ENCODE assay signal across 17 cellular contexts in genomic region chr17:43034623-43035293, GRCh38. TPM values are rescaled to one million over a fixed set of nuclear protein-coding genes. Genes with fewer than 3 reads are reported as not detected.
DNase-seq lines count a peak whose midpoint lies in the region; FAIRE-seq and TF ChIP-seq lines count a peak whose summit lies in the region.
"Had no signal": no experiment of that assay in that cellular context is flagged by ENCODE, and none has a peak within 500 bp of the region (broad histone marks: within the 10 kb centered on the region; RNA-seq: fewer than 3 reads in every experiment).

No MANE protein-coding gene starts in this region.

- H3K27me3 Mint-ChIP-seq in astrocyte (ENCODE audit: low read depth, unreplicated experiment): peaks cover 2% of the 10 kb centered on the region
- H3K27me3 Mint-ChIP-seq in neural crest cell (ENCODE audit: low read depth): no peaks in the 10 kb centered on the region
- H3K27me3 Mint-ChIP-seq: stimulated activated naive CD8-positive, alpha-beta T cell treated with anti-CD3 and anti-CD28 coated beads, Interleukin-15, amount 100 ng/mL, for 72 hours had no signal

- no peak for DNase-seq in astrocyte (ENCODE audit: low read depth)
- DNase-seq in neural crest cell (ENCODE audit: low read depth, low spot score): no peak
- DNase-seq in hypothalamus (lab: John Stamatoyannopoulos, UW): no peak
- no peak for DNase-seq in GM10248 (ENCODE audit: extremely low spot score)
- no peak for DNase-seq in HCEC 1CT
- DNase-seq: activated CD4-positive, alpha-beta T cell treated with anti-CD3 and anti-CD28 coated beads for 1 hour; activated CD8-positive, alpha-beta memory T cell treated with anti-CD3 and anti-CD28 coated beads, Interleukin-2, amount 50 U/mL, for 4 hours; activated naive CD4-positive, alpha-beta T cell treated with anti-CD3 and anti-CD28 coated beads for 36 hours; Calu3; GF-D8; MM.1S; NCI-H446; stimulated activated naive CD8-positive, alpha-beta T cell treated with anti-CD3 and anti-CD28 coated beads, Interleukin-15, amount 100 ng/mL, for 72 hours had no signal

- H3K79me2 ChIP-seq in astrocyte (ENCODE audit: insufficient read depth, low read length): no peaks in the 10 kb centered on the region

- H3K4me1 ChIP-seq in ES-I3 (ENCODE audit: insufficient read depth, low read length) (peaks cover 39% of the 10 kb centered on the region), astrocyte (ENCODE audit: insufficient read depth, low read length) (no peaks in the 10 kb centered on the region)
- H3K4me1 ChIP-seq: vagina had no signal

- H4K20me1 ChIP-seq in astrocyte (ENCODE audit: insufficient read depth, low read length): no peaks in the 10 kb centered on the region

- H3K4me3 Mint-ChIP-seq in astrocyte (ENCODE audit: unreplicated experiment): no peak overlapping the region
- peak overlapping the region; percentile 84 for H3K4me3 Mint-ChIP-seq in neural crest cell
- H3K4me3 Mint-ChIP-seq: activated naive CD4-positive, alpha-beta T cell treated with anti-CD3 and anti-CD28 coated beads for 36 hours; stimulated activated naive CD8-positive, alpha-beta T cell treated with anti-CD3 and anti-CD28 coated beads, Interleukin-15, amount 100 ng/mL, for 72 hours; T-helper 1 cell treated with Interleukin-12 subunit alpha and Interleukin-12 subunit beta and Interleukin-4 antibody, amounts not matched to agents 30 μg/mL and 1 μg/mL, for 36 hours had no signal

- H3K9ac ChIP-seq in ES-I3 (ENCODE audit: low read depth, low read length) (peak overlapping the region; percentile 26; the same call in 1 of the 2 replicates), astrocyte (ENCODE audit: low read length) (no peak overlapping the region)

- POLR2A ChIA-PET in GM10248 (lab: Yijun Ruan, JAX): no interaction called here

- H3K4me2 ChIP-seq in astrocyte (ENCODE audit: low read length): peak overlapping the region; percentile 20

- H3K27ac Mint-ChIP-seq in astrocyte (ENCODE audit: unreplicated experiment): no peak overlapping the region
- peak overlapping the region; percentile 83 for H3K27ac Mint-ChIP-seq in neural crest cell (ENCODE audit: unreplicated experiment)
- H3K27ac Mint-ChIP-seq: activated naive CD4-positive, alpha-beta T cell treated with anti-CD3 and anti-CD28 coated beads for 36 hours; T-helper 1 cell treated with Interleukin-12 subunit alpha and Interleukin-12 subunit beta and Interleukin-4 antibody, amounts not matched to agents 30 μg/mL and 1 μg/mL, for 36 hours had no signal

- no peak for FAIRE-seq in astrocyte (lab: Jason Lieb, UNC)

- H3K27me3 ChIP-seq in astrocyte (ENCODE audit: insufficient read depth, low read length): no peaks in the 10 kb centered on the region
- H3K27me3 ChIP-seq: dorsolateral prefrontal cortex, vagina had no signal

- H3K4me3 ChIP-seq in astrocyte (ENCODE audit: insufficient read depth, low read depth, low read length): no peak overlapping the region
- H3K4me3 ChIP-seq: dorsolateral prefrontal cortex, vagina had no signal

- H3K36me3 ChIP-seq in ES-I3 (ENCODE audit: insufficient read depth, low read length) (no peaks in the 10 kb centered on the region), astrocyte (ENCODE audit: insufficient read depth, low read length) (no peaks in the 10 kb centered on the region)
- H3K36me3 ChIP-seq: vagina had no signal

- H3K9me3 Mint-ChIP-seq in astrocyte (ENCODE audit: unreplicated experiment) (no peaks in the 10 kb centered on the region), neural crest cell (no peaks in the 10 kb centered on the region)
- H3K9me3 Mint-ChIP-seq: activated naive CD4-positive, alpha-beta T cell treated with anti-CD3 and anti-CD28 coated beads for 36 hours; stimulated activated naive CD8-positive, alpha-beta T cell treated with anti-CD3 and anti-CD28 coated beads, Interleukin-15, amount 100 ng/mL, for 72 hours; T-helper 1 cell treated with Interleukin-12 subunit alpha and Interleukin-12 subunit beta and Interleukin-4 antibody, amounts not matched to agents 30 μg/mL and 1 μg/mL, for 36 hours had no signal

- CTCF ChIA-PET in GM10248 (lab: Yijun Ruan, JAX): interaction anchor here (1.0 to 3.0 kb wide), 2 partner anchors 10 to 24 kb away, joined by 3 to 11 read pairs; no protein-coding TSS in a partner anchor

- no peaks in the 10 kb centered on the region for H3K36me3 Mint-ChIP-seq in astrocyte (ENCODE audit: low read depth, unreplicated experiment)
- no peaks in the 10 kb centered on the region for H3K36me3 Mint-ChIP-seq in neural crest cell (ENCODE audit: low read depth)

- no peak overlapping the region for H3K27ac ChIP-seq in astrocyte (ENCODE audit: low read depth, low read length)
- H3K27ac ChIP-seq: vagina had no signal

- H2AFZ ChIP-seq in astrocyte (ENCODE audit: low read depth, low read length): no peak overlapping the region

- TF ChIP-seq CTCF in astrocyte (IDR thresholded peaks at IDR 0.05; ENCODE audit: insufficient read depth, low read depth, low read length) (no peak), neural crest cell (conservative IDR thresholded peaks at IDR 0.05) (no peak), GM10248 (IDR thresholded peaks at IDR 0.05; ENCODE audit: control extremely low read depth, extremely low read depth, low read depth, missing control alignments) (no peak)

- H3K4me1 Mint-ChIP-seq in astrocyte (ENCODE audit: low read depth, unreplicated experiment): peaks cover 18% of the 10 kb centered on the region
- peaks cover 61% of the 10 kb centered on the region for H3K4me1 Mint-ChIP-seq in neural crest cell
- H3K4me1 Mint-ChIP-seq: stimulated activated naive CD8-positive, alpha-beta T cell treated with anti-CD3 and anti-CD28 coated beads, Interleukin-15, amount 100 ng/mL, for 72 hours had no signal

- no peaks in the 10 kb centered on the region for H3K9me3 ChIP-seq in ES-I3 (ENCODE audit: control insufficient read depth, insufficient read depth, low read length)
- H3K9me3 ChIP-seq in astrocyte (ENCODE audit: insufficient read depth, low read depth, low read length): no peaks in the 10 kb centered on the region
- H3K9me3 ChIP-seq: vagina had no signal

RNA-seq across cellular contexts. Expression of gene RND2, which starts 9.7 kb away (rescaled TPM):
- 1.3 and 2.3 TPM in 2 replicates for total RNA-seq in astrocyte
- 15.3 and 17.8 TPM in 2 replicates for total RNA-seq in neural crest cell
- total RNA-seq: activated naive CD4-positive, alpha-beta T cell treated with anti-CD3 and anti-CD28 coated beads for 36 hours had no signal

RNA-seq across cellular contexts. Expression of gene VAT1, which starts 12.6 kb away (rescaled TPM):
- 348 and 413 TPM in 2 replicates for total RNA-seq in astrocyte
- total RNA-seq in neural crest cell: 112 and 115 TPM in 2 replicates

RNA-seq across cellular contexts. Expression of gene IFI35, which starts 28.2 kb away (rescaled TPM):
- 60.5 and 72.8 TPM in 2 replicates for total RNA-seq in astrocyte
- total RNA-seq in neural crest cell: 0.91 and 1.3 TPM in 2 replicates

RNA-seq across cellular contexts. Expression of gene RPL27, which starts 36.5 kb away (rescaled TPM):
- total RNA-seq in astrocyte (993 and 1,032 TPM in 2 replicates), neural crest cell (1,045 and 1,183 TPM in 2 replicates)

RNA-seq across cellular contexts. Expression of gene RUNDC1, which starts 54.4 kb away (rescaled TPM):
- total RNA-seq in astrocyte (13.2 and 13.8 TPM in 2 replicates), neural crest cell (15.9 and 16.5 TPM in 2 replicates)

Comparison
In these comparisons a context has a peak if more than half of its experiments do, and no peak if none do; other contexts are left out.
1. RNA of gene IFI35, which starts 28.2 kb away (total RNA-seq): 60.5 to 72.8 TPM in astrocyte; 0.91 to 1.3 TPM in neural crest cell; every median in the first group is over 10 times any median in the second.